Comparison of ENCODE assay signal across 9 cellular contexts in genomic region chr16:67653131-67654068, GRCh38. TPM values are rescaled to one million over a fixed set of nuclear protein-coding genes. Genes with fewer than 3 reads are reported as not detected.
DNase-seq lines count a peak whose midpoint lies in the region; ATAC-seq and TF ChIP-seq lines count a peak whose summit lies in the region.
"Had no signal": no experiment of that assay in that cellular context is flagged by ENCODE, and none has a peak within 500 bp of the region (broad histone marks: within the 10 kb centered on the region; RNA-seq: fewer than 3 reads in every experiment).

No MANE protein-coding gene starts in this region.

- WGBS in mesendoderm (ENCODE audit: extremely low coverage, insufficient coverage, low lambda C conversion rate): no CpG with 5 or more reads among the region's 79 CpGs

- H2BK15ac ChIP-seq in mesendoderm (replicated peaks; ENCODE audit: low read depth): no peak overlapping the region

- peak overlapping the region; percentile 46 to 53 for H3K4me3 ChIP-seq in cardiac fibroblast (replicated peaks in 1 of 2; ENCODE audit: low read depth in 2 of 2, low read length in 2 of 2)
- peak overlapping the region; percentile 27 for H3K4me3 ChIP-seq in mesendoderm (ENCODE audit: low read length)

- H3K79me1 ChIP-seq in mesendoderm (ENCODE audit: low read length): no peaks in the 10 kb centered on the region

- peak overlapping the region; percentile 91 for H3K4me2 ChIP-seq in mesendoderm (ENCODE audit: low read length)

- H3K79me2 ChIP-seq in mesendoderm (ENCODE audit: control insufficient read depth, insufficient read depth, low read length): no peaks in the 10 kb centered on the region

- no peak overlapping the region for H3K4ac ChIP-seq in mesendoderm (ENCODE audit: low read depth, low read length)

- ATAC-seq in GM19324 (IDR thresholded peaks at IDR 0.05; ENCODE audit: low FRiP score, unreplicated experiment): no peak

- H3K56ac ChIP-seq in mesendoderm (ENCODE audit: low read length): peak overlapping the region; percentile 81

- no peak overlapping the region for H3K27ac ChIP-seq in mesendoderm (ENCODE audit: low read depth, low read length)

- H3K4me1 ChIP-seq in mesendoderm (ENCODE audit: control insufficient read depth, low read depth, low read length): peaks cover 2% of the 10 kb centered on the region

- no peaks in the 10 kb centered on the region for H3K27me3 ChIP-seq in mesendoderm (ENCODE audit: insufficient read depth, low read length, poor library complexity)

- DNase-seq in ACHN (peak; percentile 24), HK-2 (ENCODE audit: unreplicated experiment) (peak; percentile 49), cardiac fibroblast (ENCODE audit: low read depth in 2 of 2) (no peak), mesendoderm (no peak), NOMO-1 treated with DMSO at 0.1 percent for 48 hours (lab: John Stamatoyannopoulos, UW; ENCODE audit: unreplicated experiment) (no peak), NOMO-1 treated with dmso at 0.1 percent for 144 hours (lab: John Stamatoyannopoulos, UW; ENCODE audit: unreplicated experiment) (no peak), KBM-7 (no peak)
- DNase-seq: activated naive CD8-positive, alpha-beta T cell treated with anti-CD3 and anti-CD28 coated beads, Interleukin-2, amount 10 ng/mL, durations not matched to agents 7 days and 5 days had no signal

- H3K36me3 ChIP-seq in mesendoderm (ENCODE audit: control insufficient read depth, insufficient read depth, low read length): no peaks in the 10 kb centered on the region

- H2AK5ac ChIP-seq in mesendoderm (ENCODE audit: low read length): no peak overlapping the region

- no peak overlapping the region for H2BK5ac ChIP-seq in mesendoderm (ENCODE audit: low read length)

- H2BK120ac ChIP-seq in mesendoderm (ENCODE audit: low read depth, low read length): no peak overlapping the region

- no peak for TF ChIP-seq CTCF in cardiac fibroblast (IDR thresholded peaks at IDR 0.05; ENCODE audit: low read depth, low read length)

- H3K18ac ChIP-seq in mesendoderm (ENCODE audit: low read length): no peak overlapping the region

- peak overlapping the region; percentile 64 for H3K9ac ChIP-seq in mesendoderm (ENCODE audit: low read length)

- H4K8ac ChIP-seq in mesendoderm (ENCODE audit: low read depth, low read length): no peak overlapping the region

- H4K5ac ChIP-seq in mesendoderm (ENCODE audit: low read length): no peak overlapping the region

- in situ Hi-C loops in ACHN (cut with HindIII; ENCODE audit: low pct_ligation_motif_present, low pct_unique_long_range_greater_than_20kb, low sequenced_read_pairs) (no loop called here), KBM-7 (cut with MboI; ENCODE audit: low pct_unique_long_range_greater_than_20kb, low sequenced_read_pairs) (loop anchor here (10.0 kb wide), 1 partner anchor 109 kb away; no protein-coding TSS in a partner anchor)

- no peak overlapping the region for H3K23ac ChIP-seq in mesendoderm (ENCODE audit: low read length)

RNA-seq across cellular contexts. Expression of gene ACD, which starts 6.7 kb away (rescaled TPM):
- 30.8 TPM for polyA plus RNA-seq in mesendoderm (2013, experiment 1 of 2)
- 33.8 TPM for polyA plus RNA-seq in mesendoderm (2013, experiment 2 of 2)

RNA-seq across cellular contexts. Expression of gene PARD6A, which starts 7.4 kb away (rescaled TPM):
- polyA plus RNA-seq in mesendoderm (2013, experiment 1 of 2): 3.1 TPM
- polyA plus RNA-seq in mesendoderm (2013, experiment 2 of 2): 3.3 TPM

RNA-seq across cellular contexts. Expression of gene CARMIL2, which starts 8.5 kb away (rescaled TPM):
- polyA plus RNA-seq in mesendoderm (2013, experiment 1 of 2): 13.9 TPM
- polyA plus RNA-seq in mesendoderm (2013, experiment 2 of 2): 13.9 TPM

RNA-seq across cellular contexts. Expression of gene ENKD1, which starts 13.2 kb away (rescaled TPM):
- polyA plus RNA-seq in mesendoderm (2013, experiment 1 of 2): 4.8 TPM
- polyA plus RNA-seq in mesendoderm (2013, experiment 2 of 2): 5.1 TPM

RNA-seq across cellular contexts. Expression of gene C16orf86, which starts 13.2 kb away (rescaled TPM):
- 0.49 TPM for polyA plus RNA-seq in mesendoderm (2013, experiment 1 of 2)
- polyA plus RNA-seq in mesendoderm (2013, experiment 2 of 2): 0.29 TPM

Comparison
In these comparisons a context has a peak if more than half of its experiments do, and no peak if none do; other contexts are left out.
1. DNase-seq: peak in ACHN (single experiment) and HK-2 (single experiment); none in cardiac fibroblast (0 of 2), mesendoderm (single experiment), NOMO-1 treated with DMSO at 0.1 percent for 48 hours (single experiment), NOMO-1 treated with dmso at 0.1 percent for 144 hours (single experiment) and KBM-7 (single experiment).